16 cellular contexts compared by ENCODE assay signal in the genomic region with DNA sequence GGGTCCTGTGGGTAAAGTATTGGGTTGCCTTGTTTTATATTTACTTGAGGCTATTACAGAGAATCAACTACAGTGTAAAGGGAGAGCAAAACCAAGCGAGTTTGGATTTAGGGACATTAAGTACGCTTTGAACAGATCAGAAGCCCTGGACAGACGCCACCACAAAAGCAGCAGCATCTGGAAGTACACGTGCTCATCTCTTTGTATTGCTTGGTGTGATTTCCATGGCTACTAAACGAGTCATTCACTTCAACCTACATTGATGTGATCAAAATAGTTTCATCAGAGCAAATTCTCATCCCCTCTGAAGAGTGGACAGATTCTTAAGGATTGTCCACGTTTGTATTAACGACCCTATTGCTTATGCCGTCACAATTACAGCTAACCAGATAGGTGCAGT.
A peak's percentile ranks its signal among the peaks of the same experiment; 100 is the strongest.
DNase-seq lines count a peak whose midpoint lies in the region; ATAC-seq, FAIRE-seq and TF ChIP-seq lines count a peak whose summit lies in the region.
"Had no signal": no experiment of that assay in that cellular context is flagged by ENCODE, and none has a peak within 500 bp of the region (broad histone marks: within the 10 kb centered on the region; RNA-seq: fewer than 3 reads in every experiment).

No MANE protein-coding gene starts in this region.

- peak overlapping the region; percentile 20 for H3K27ac Mint-ChIP-seq in type B pancreatic cell
- H3K27ac Mint-ChIP-seq: activated T-cell treated with anti-CD3 and anti-CD28 coated beads, Interleukin-2, amount 50 U/mL, for 72 hours had no signal

- DNase-seq in left ventricle myocardium superior: no peak
- no peak for DNase-seq in Right ventricle myocardium inferior (ENCODE audit: missing footprints)
- peak; percentile 50 for DNase-seq in bronchial epithelial cell (ENCODE audit: low read depth)
- DNase-seq in left lobe of liver (ENCODE audit: low spot score): peak; percentile 70
- no peak for DNase-seq in type B pancreatic cell (ENCODE audit: extremely low spot score, unreplicated experiment)
- no peak for DNase-seq in NCI-H187 treated with DMSO at 0.1 percent for 48 hours (lab: John Stamatoyannopoulos, UW)
- no peak for DNase-seq in HK-2 (ENCODE audit: unreplicated experiment)
- DNase-seq: activated CD4-positive, alpha-beta T cell treated with anti-CD3 and anti-CD28 coated beads, Interleukin-2, amount 50 U/mL, for 48 hours; activated T-cell treated with anti-CD3 and anti-CD28 coated beads, Interleukin-2, amount 50 U/mL, for 72 hours; COR-L47; head of caudate nucleus; KG1; NCI-H510A; spleen; stimulated activated naive CD4-positive, alpha-beta T cell had no signal

- TF ChIP-seq CTCF in bronchial epithelial cell (IDR thresholded peaks at IDR 0.05; ENCODE audit: insufficient read depth, low read length, severe bottlenecking): no peak
- TF ChIP-seq CTCF in type B pancreatic cell (conservative IDR thresholded peaks at IDR 0.05): no peak

- peaks cover 5% of the 10 kb centered on the region for H3K9me3 Mint-ChIP-seq in type B pancreatic cell
- H3K9me3 Mint-ChIP-seq: activated T-cell treated with anti-CD3 and anti-CD28 coated beads, Interleukin-2, amount 50 U/mL, for 72 hours had no signal

- H3K4me3 ChIP-seq in bronchial epithelial cell (ENCODE audit: low read depth, low read length): no peak overlapping the region
- H3K4me3 ChIP-seq: spleen had no signal

- ATAC-seq in left ventricle myocardium superior (peak; percentile 7), Right ventricle myocardium inferior (no peak), left lobe of liver (peak; percentile 53), HG03571 (IDR thresholded peaks at IDR 0.05; ENCODE audit: unreplicated experiment) (no peak)
- ATAC-seq: activated T-cell treated with anti-CD3 and anti-CD28 coated beads, Interleukin-2, amount 50 U/mL, for 72 hours had no signal

- no peaks in the 10 kb centered on the region for H3K36me3 Mint-ChIP-seq in type B pancreatic cell

- H3K4me3 Mint-ChIP-seq in type B pancreatic cell: no peak overlapping the region
- H3K4me3 Mint-ChIP-seq: activated T-cell treated with anti-CD3 and anti-CD28 coated beads, Interleukin-2, amount 50 U/mL, for 72 hours had no signal

- no peak for FAIRE-seq in bronchial epithelial cell (lab: Jason Lieb, UNC)

- no peaks in the 10 kb centered on the region for H3K27me3 ChIP-seq in bronchial epithelial cell (ENCODE audit: control insufficient read depth, insufficient read depth, low read length)
- H3K27me3 ChIP-seq: spleen had no signal

- no peaks in the 10 kb centered on the region for H3K36me3 ChIP-seq in bronchial epithelial cell (ENCODE audit: control insufficient read depth, insufficient read depth, low read length)
- H3K36me3 ChIP-seq: spleen had no signal

- intact Hi-C loops in left ventricle myocardium superior (cut with micrococcal nuclease): no loop called here
- intact Hi-C loops in Right ventricle myocardium inferior (cut with DNase I): no loop called here

- H3K27me3 Mint-ChIP-seq in type B pancreatic cell: no peaks in the 10 kb centered on the region

- H3K4me1 Mint-ChIP-seq in type B pancreatic cell (ENCODE audit: unreplicated experiment): peaks cover 21% of the 10 kb centered on the region

Comparison
In these comparisons a context has a peak if more than half of its experiments do, and no peak if none do; other contexts are left out.
1. ATAC-seq: peak in left ventricle myocardium superior (single experiment) and left lobe of liver (single experiment); none in Right ventricle myocardium inferior (single experiment) and HG03571 (single experiment).
2. DNase-seq: peak in bronchial epithelial cell (single experiment) and left lobe of liver (single experiment); none in left ventricle myocardium superior (single experiment), Right ventricle myocardium inferior (single experiment), type B pancreatic cell (single experiment), NCI-H187 treated with DMSO at 0.1 percent for 48 hours (single experiment) and HK-2 (single experiment).